8 cellular contexts compared by ENCODE assay signal in the genomic region with DNA sequence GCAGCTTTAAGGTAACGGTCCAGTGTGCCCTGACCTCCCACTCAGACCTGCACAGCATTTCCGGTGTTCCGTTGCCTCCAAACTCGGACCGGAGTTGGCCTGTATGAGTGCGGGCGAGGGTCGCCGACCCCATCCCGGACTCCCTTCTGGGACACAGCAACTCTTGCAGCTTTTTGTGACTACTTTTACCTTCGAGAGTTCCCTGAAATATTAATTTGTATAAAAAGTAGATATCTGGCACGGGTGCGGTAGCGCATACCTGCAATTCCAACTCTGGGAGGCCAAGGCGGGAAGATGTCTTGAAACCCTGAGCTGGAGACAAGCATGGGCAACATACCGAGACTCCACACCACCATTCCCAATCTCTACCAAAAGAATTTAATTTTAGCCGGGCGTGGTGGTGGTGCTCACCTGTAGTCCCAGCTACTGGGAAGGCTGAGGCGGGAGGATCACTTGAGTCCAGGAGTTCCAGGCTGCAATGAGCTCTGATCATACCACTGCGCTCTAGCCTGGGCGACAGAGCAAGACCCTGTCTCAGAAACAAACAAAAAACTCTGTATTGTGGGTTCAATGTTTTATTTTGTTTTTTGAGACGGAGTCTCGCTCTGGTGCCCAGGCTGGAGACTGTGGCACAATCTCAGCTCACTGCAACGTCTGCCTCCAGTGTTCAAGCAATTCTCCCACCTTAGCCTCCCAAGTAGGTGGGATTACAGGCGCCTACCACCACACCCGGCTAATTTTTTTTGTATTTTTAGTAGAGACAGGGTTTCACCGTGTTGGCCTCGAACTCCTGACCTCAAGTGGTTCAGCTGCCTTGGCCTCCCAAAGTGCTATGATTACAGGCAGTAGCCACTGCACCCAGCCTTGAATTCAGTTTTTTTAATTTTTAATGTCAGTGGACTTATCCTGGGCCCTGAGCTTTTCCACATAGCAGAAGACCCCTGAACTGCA. TPM values are rescaled to one million over a fixed set of nuclear protein-coding genes. Genes with fewer than 3 reads are reported as not detected.
DNase-seq lines count a peak whose midpoint lies in the region; ATAC-seq, FAIRE-seq and TF ChIP-seq lines count a peak whose summit lies in the region.

No MANE protein-coding gene starts in this region.

- H3K27me3 ChIP-seq in CD8-positive, alpha-beta T cell (ENCODE audit: insufficient read depth, low read length): no peaks in the 10 kb centered on the region
- H3K27me3 ChIP-seq in Panc1 (ENCODE audit: control insufficient read depth, insufficient read depth, low read length) (no peaks in the 10 kb centered on the region), esophagus muscularis mucosa (no peaks in the 10 kb centered on the region), pancreas (no peaks in the 10 kb centered on the region)

- no peak for TF ChIP-seq POLR2A in esophagus muscularis mucosa (IDR thresholded peaks at IDR 0.05; ENCODE audit: low read depth)

- no TSS peak for BruUV-seq in Panc1 (replicated peaks; lab: Mats Ljungman, UMichigan)

- no peak overlapping the region for H3K27ac Mint-ChIP-seq in CD8-positive, alpha-beta T cell

- H3K27me3 Mint-ChIP-seq in CD8-positive, alpha-beta T cell (ENCODE audit: low read depth): no peaks in the 10 kb centered on the region

- H3K4me1 ChIP-seq in CD8-positive, alpha-beta T cell (ENCODE audit: insufficient read depth, low read length): peaks cover 21% of the 10 kb centered on the region
- H3K4me1 ChIP-seq in Panc1 (ENCODE audit: control insufficient read depth, insufficient read depth, low read length) (peaks cover 26% of the 10 kb centered on the region), esophagus muscularis mucosa (peaks cover 14 to 40% (median 33%) of the 10 kb centered on the region in 4 donors), pancreas (peaks cover 0 to 10% (median 7%) of the 10 kb centered on the region in 3 donors)

- H3K9me3 Mint-ChIP-seq in CD8-positive, alpha-beta T cell: no peaks in the 10 kb centered on the region

- CTCF ChIA-PET in CD8-positive, alpha-beta T cell (lab: Charles Lee): interaction anchor here (0.6 to 2.3 kb wide), 7 partner anchors 9 to 128 kb away, joined by 3 to 15 read pairs (median 4); no protein-coding TSS in a partner anchor
- CTCF ChIA-PET in Panc1 (lab: Charles Lee): interaction anchor here (0.6 to 1.0 kb wide), 2 partner anchors 31 to 108 kb away, joined by 4 to 11 read pairs; no protein-coding TSS in a partner anchor

- POLR2A ChIA-PET in CD8-positive, alpha-beta T cell (lab: Charles Lee): interaction anchor here (0.6 to 2.4 kb wide), 11 partner anchors 8 to 268 kb away, joined by 3 to 20 read pairs (median 6); a partner anchor contains a TSS
- POLR2A ChIA-PET in Panc1 (lab: Charles Lee): interaction anchor here (0.6 to 0.7 kb wide), 2 partner anchors 9 to 297 kb away, joined by 3 to 7 read pairs; no protein-coding TSS in a partner anchor

- TF ChIP-seq CTCF in CD8-positive, alpha-beta T cell (IDR thresholded peaks at IDR 0.05): no peak
- TF ChIP-seq CTCF in Panc1 (IDR thresholded peaks at IDR 0.05): no peak
- TF ChIP-seq CTCF in esophagus muscularis mucosa (IDR thresholded peaks at IDR 0.05): no peak
- no peak for TF ChIP-seq CTCF in pancreas (IDR thresholded peaks at IDR 0.05)

- peak overlapping the region; percentile 42 for H3K4me3 Mint-ChIP-seq in CD8-positive, alpha-beta T cell

- no peaks in the 10 kb centered on the region for H3K9me3 ChIP-seq in CD8-positive, alpha-beta T cell (ENCODE audit: low read length)
- H3K9me3 ChIP-seq in Panc1 (ENCODE audit: control insufficient read depth, insufficient read depth, low read depth, low read length) (no peaks in the 10 kb centered on the region), esophagus muscularis mucosa (no peaks in the 10 kb centered on the region), pancreas (no peaks in the 10 kb centered on the region)

- peaks cover 35% of the 10 kb centered on the region for H3K4me1 Mint-ChIP-seq in CD8-positive, alpha-beta T cell (ENCODE audit: low read depth)

- H3K27ac ChIP-seq in CD8-positive, alpha-beta T cell (ENCODE audit: low read depth, low read length): no peak overlapping the region
- H3K27ac ChIP-seq in Panc1 (ENCODE audit: low read length): peak overlapping the region; percentile 86
- H3K27ac ChIP-seq in esophagus muscularis mucosa (replicated peaks in 1 of 4): peak overlapping the region; percentile 93 to 96 (median 95)
- peak overlapping the region in 1 of 4 donors; percentile 94 for H3K27ac ChIP-seq in pancreas

- in situ Hi-C loops in Panc1 (cut with HindIII; ENCODE audit: low pct_unique_long_range_greater_than_20kb, low sequenced_read_pairs): no loop called here

- DNase-seq in CD8-positive, alpha-beta T cell: no peak
- DNase-seq in Panc1 (ENCODE audit: low read depth, low spot score) (no peak), esophagus muscularis mucosa (ENCODE audit: extremely low spot score) (no peak), pancreas (peak in 4 of 6 donors; percentile 21 to 53 (median 36)), cerebellar cortex (ENCODE audit: low spot score) (no peak), SW 1271 (lab: John Stamatoyannopoulos, UW) (no peak)

- ATAC-seq in CD8-positive, alpha-beta T cell: no peak
- ATAC-seq in Panc1 (no peak), pancreas (no peak), HG03571 (IDR thresholded peaks at IDR 0.05; ENCODE audit: unreplicated experiment) (no peak), GM18868 (IDR thresholded peaks at IDR 0.05; ENCODE audit: unreplicated experiment) (no peak)

- no peak for FAIRE-seq in pancreas (lab: Jason Lieb, UNC)

- H3K36me3 ChIP-seq in CD8-positive, alpha-beta T cell (ENCODE audit: insufficient read depth, low read length): peaks cover 13% of the 10 kb centered on the region
- H3K36me3 ChIP-seq in Panc1 (ENCODE audit: control insufficient read depth, insufficient read depth, low read length): no peaks in the 10 kb centered on the region
- peaks cover 8 to 24% (median 23%) of the 10 kb centered on the region in 4 donors for H3K36me3 ChIP-seq in esophagus muscularis mucosa
- peaks cover 0 to 12% (median 0%) of the 10 kb centered on the region in 3 donors for H3K36me3 ChIP-seq in pancreas

- WGBS in esophagus muscularis mucosa: 87% methylated on average over 28 of the region's 28 CpGs
- WGBS in pancreas, 2 donors: 87 to 90% methylated on average over 28 of the region's 28 CpGs

- TF ChIP-seq EP300 in esophagus muscularis mucosa (IDR thresholded peaks at IDR 0.05): no peak

- intact Hi-C loops in CD8-positive, alpha-beta T cell (cut with DNase I, micrococcal nuclease): loop anchor here (2.0 to 10.0 kb wide), 8 partner anchors 13 to 883 kb away; a partner anchor contains a TSS
- intact Hi-C loops in Panc1 (cut with micrococcal nuclease; ENCODE audit: unreplicated experiment): no loop called here
- intact Hi-C loops in esophagus muscularis mucosa (cut with DNase I): no loop called here
- intact Hi-C loops in pancreas (cut with DNase I): no loop called here

- peaks cover 34% of the 10 kb centered on the region for H3K36me3 Mint-ChIP-seq in CD8-positive, alpha-beta T cell

- H3K4me3 ChIP-seq in CD8-positive, alpha-beta T cell (ENCODE audit: low read depth, low read length): no peak overlapping the region
- H3K4me3 ChIP-seq in Panc1 (ENCODE audit: low read depth in 2 of 2, low read length in 2 of 2) (peak overlapping the region; percentile 67 to 82), esophagus muscularis mucosa (peak overlapping the region; percentile 77 to 92 (median 88)), pancreas (peak overlapping the region in 2 of 4 donors; percentile 87 to 88)

RNA-seq across cellular contexts. Expression of a gene that starts 1.1 kb away (rescaled TPM):
- total RNA-seq in CD8-positive, alpha-beta T cell: 10 to 100 TPM; 29.4 to 33.5 TPM
- total RNA-seq in Panc1 (2021; ENCODE audit: unreplicated experiment) (74.4 TPM), esophagus muscularis mucosa (10 to 100 TPM; 24.5 to 35.1 (median 27.0) TPM), pancreas (10 to 100 TPM; 10.8 to 18.9 (median 14.5) TPM)
- polyA plus RNA-seq in Panc1 (2012; ENCODE audit: insufficient read length): 63.9 TPM
- polyA plus RNA-seq in pancreas: 10 to 100 TPM; 60.4 to 65.8 TPM

RNA-seq across cellular contexts. Expression of a gene that starts 7.8 kb away (rescaled TPM):
- 10 to 100 TPM; 69.3 to 73.3 TPM for total RNA-seq in CD8-positive, alpha-beta T cell
- total RNA-seq in Panc1 (2021; ENCODE audit: unreplicated experiment) (72.1 TPM), esophagus muscularis mucosa (10 to 100 TPM; 21.2 to 44.9 (median 40.6) TPM), pancreas (10 to 100 TPM; 11.1 to 17.5 (median 15.2) TPM)
- polyA plus RNA-seq in Panc1 (2012; ENCODE audit: insufficient read length): 77.1 TPM
- 10 to 100 TPM; 18.0 to 20.7 TPM for polyA plus RNA-seq in pancreas

RNA-seq across cellular contexts. Expression of a gene that starts 8.9 kb away (rescaled TPM):
- 1 to 10 TPM; 5.0 to 5.7 TPM for total RNA-seq in CD8-positive, alpha-beta T cell
- total RNA-seq in Panc1 (2021; ENCODE audit: unreplicated experiment) (6.5 TPM), esophagus muscularis mucosa (1 to 10 TPM; 2.9 to 7.6 (median 5.8) TPM), pancreas (1 to 10 TPM; 1.6 to 3.0 (median 2.0) TPM)
- 4.2 TPM for polyA plus RNA-seq in Panc1 (2012; ENCODE audit: insufficient read length)
- 10 to 100 TPM in 1 of 2 donors, 1 to 10 TPM in 1; 8.0 to 18.9 TPM for polyA plus RNA-seq in pancreas

RNA-seq across cellular contexts. Expression of a gene that starts 26.6 kb away (rescaled TPM):
- total RNA-seq in CD8-positive, alpha-beta T cell: under 1 TPM in 1 of 2 experiments, not detected in 1; 0.94 TPM
- total RNA-seq in Panc1 (2021; ENCODE audit: unreplicated experiment) (1.5 TPM), esophagus muscularis mucosa (under 1 TPM in 1 of 4 donors, not detected in 3; 0.78 TPM), pancreas (under 1 TPM in 2 of 6 donors, not detected in 4; 0.24 to 0.28 TPM)
- 2.5 TPM for polyA plus RNA-seq in Panc1 (2012; ENCODE audit: insufficient read length)
- under 1 TPM; 0.34 to 0.68 TPM for polyA plus RNA-seq in pancreas

RNA-seq across cellular contexts. Expression of a gene that starts 41.6 kb away (rescaled TPM):
- 10 to 100 TPM; 30.7 to 32.3 TPM for total RNA-seq in CD8-positive, alpha-beta T cell
- 82.6 TPM for total RNA-seq in Panc1 (2021; ENCODE audit: unreplicated experiment)
- 73.5 TPM for polyA plus RNA-seq in Panc1 (2012; ENCODE audit: insufficient read length)
- total RNA-seq in esophagus muscularis mucosa: 10 to 100 TPM; 26.2 to 51.4 (median 33.1) TPM
- 10 to 100 TPM; 17.4 to 36.8 (median 19.8) TPM for total RNA-seq in pancreas
- 10 to 100 TPM; 37.1 to 44.6 TPM for polyA plus RNA-seq in pancreas

Comparison
In these comparisons a context has a peak if more than half of its experiments do, and no peak if none do; other contexts are left out.
1. DNase-seq: peak in pancreas (4 of 6); none in CD8-positive, alpha-beta T cell (0 of 7), Panc1 (single experiment), esophagus muscularis mucosa (single experiment), cerebellar cortex (single experiment) and SW 1271 (0 of 2).
2. intact Hi-C loops: an anchor here in CD8-positive, alpha-beta T cell (2.0 to 10.0 kb wide); none called in Panc1, esophagus muscularis mucosa and pancreas.